ENCODE assay signal across 33 cellular contexts in genomic region chr3:116154389-116154788, GRCh38.
"Had no signal": no experiment of that assay in that cellular context is flagged by ENCODE, and none has a peak within 500 bp of the region (broad histone marks: within the 10 kb centered on the region; RNA-seq: fewer than 3 reads in every experiment).

No MANE protein-coding gene starts in this region.

- H3K4me1 Mint-ChIP-seq: activated CD4-positive, alpha-beta T cell treated with anti-CD3 and anti-CD28 coated beads, Interleukin-2, amount 10 ng/mL, durations not matched to agents 7 days and 5 days had no signal

- ATAC-seq: activated CD8-positive, alpha-beta T cell treated with anti-CD3 and anti-CD28 coated beads, Interleukin-2, amount 10 ng/mL, durations not matched to agents 7 days and 5 days; activated naive CD4-positive, alpha-beta T cell treated with anti-CD3 and anti-CD28 coated beads, Interleukin-2, amount 50 U/mL, for 72 hours; body of pancreas; PC-3 had no signal

- H3K4me3 Mint-ChIP-seq: activated CD4-positive, alpha-beta T cell treated with anti-CD3 and anti-CD28 coated beads, Interleukin-2, amount 10 ng/mL, durations not matched to agents 7 days and 5 days; activated CD8-positive, alpha-beta T cell treated with anti-CD3 and anti-CD28 coated beads, Interleukin-2, amount 10 ng/mL, durations not matched to agents 7 days and 5 days; activated naive CD4-positive, alpha-beta T cell treated with anti-CD3 and anti-CD28 coated beads for 36 hours; activated T-cell treated with anti-CD3 and anti-CD28 coated beads, Interleukin-2, amount 50 U/mL, for 24 hours; activated T-helper 1 cell treated with anti-CD3 and anti-CD28 coated beads, Interleukin-12 subunit alpha, Interleukin-12 subunit beta, Interleukin-2, Interleukin-4 antibody, amounts not matched to agents 30 ng/mL and 10 ng/mL and 1 ng/mL, durations not matched to agents 14 hours and 24 hours and 36 hours had no signal

- H3K4me3 ChIP-seq: adrenal gland, body of pancreas, MG63, Peyer's patch, SJSA1 had no signal

- DNase-seq: activated CD4-positive, alpha-beta T cell treated with anti-CD3 and anti-CD28 coated beads, Interleukin-2, amount 10 ng/mL, durations not matched to agents 7 days and 5 days; activated CD4-positive, alpha-beta T cell treated with anti-CD3 and anti-CD28 coated beads, Interleukin-2, amount 50 U/mL, for 48 hours; activated CD8-positive, alpha-beta T cell treated with anti-CD3 and anti-CD28 coated beads, Interleukin-2, amount 10 ng/mL, durations not matched to agents 7 days and 5 days; activated gamma-delta T cell treated with Interleukin-2 at 50 U/mL for 16 hours; activated naive CD4-positive, alpha-beta T cell treated with anti-CD3 and anti-CD28 coated beads for 36 hours; activated T-cell treated with anti-CD3 and anti-CD28 coated beads, Interleukin-2, amount 50 U/mL, for 24 hours; adrenal gland; body of pancreas; caudate nucleus; cerebellar nuclear complex; Karpas-422; MG63; MV-4-11; NCI-H1092; NCI-H1436 treated with DMSO at 0.1 percent for 48 hours; NCI-H1694 treated with DMSO at 0.1 percent for 48 hours; NCI-H2029; NCI-H345; NCI-H524 treated with DMSO at 0.1 percent for 48 hours; NCI-H748 treated with DMSO at 0.1 percent for 48 hours; NK-92 treated with Interleukin-12 subunit alpha and Interleukin-12 subunit beta, amount 100 ng/mL, for 24 hours; PC-3; Peyer's patch; RPMI8226; SHP77 treated with DMSO at 0.1 percent for 48 hours; SW 1271; T-helper 1 cell; T-helper 2 cell; T1000; WERI-Rb-1 had no signal

- H3K27me3 Mint-ChIP-seq: activated CD4-positive, alpha-beta T cell treated with anti-CD3 and anti-CD28 coated beads, Interleukin-2, amount 10 ng/mL, durations not matched to agents 7 days and 5 days; activated T-cell treated with anti-CD3 and anti-CD28 coated beads, Interleukin-2, amount 50 U/mL, for 24 hours had no signal

- H3K27ac Mint-ChIP-seq: activated CD4-positive, alpha-beta T cell treated with anti-CD3 and anti-CD28 coated beads, Interleukin-2, amount 10 ng/mL, durations not matched to agents 7 days and 5 days; activated CD8-positive, alpha-beta T cell treated with anti-CD3 and anti-CD28 coated beads, Interleukin-2, amount 10 ng/mL, durations not matched to agents 7 days and 5 days; activated naive CD4-positive, alpha-beta T cell treated with anti-CD3 and anti-CD28 coated beads for 36 hours; activated naive CD4-positive, alpha-beta T cell treated with anti-CD3 and anti-CD28 coated beads, Interleukin-2, amount 50 U/mL, for 72 hours; activated T-cell treated with anti-CD3 and anti-CD28 coated beads, Interleukin-2, amount 50 U/mL, for 24 hours; activated T-helper 1 cell treated with anti-CD3 and anti-CD28 coated beads, Interleukin-12 subunit alpha, Interleukin-12 subunit beta, Interleukin-2, Interleukin-4 antibody, amounts not matched to agents 30 ng/mL and 10 ng/mL and 1 ng/mL, durations not matched to agents 14 hours and 24 hours and 36 hours had no signal

- H3K27ac ChIP-seq: adrenal gland, body of pancreas, Peyer's patch, SJSA1, WERI-Rb-1 had no signal

- H3K9me3 ChIP-seq: adrenal gland, body of pancreas, MG63, Peyer's patch, SJSA1 had no signal

- H3K36me3 ChIP-seq: adrenal gland, MG63, Peyer's patch, SJSA1, WERI-Rb-1 had no signal

- H3K36me3 Mint-ChIP-seq: activated naive CD4-positive, alpha-beta T cell treated with anti-CD3 and anti-CD28 coated beads, Interleukin-2, amount 50 U/mL, for 72 hours had no signal

- H3K27me3 ChIP-seq: adrenal gland, body of pancreas, MG63, Peyer's patch, SJSA1 had no signal

- H3K4me1 ChIP-seq: adrenal gland, body of pancreas, Peyer's patch, SJSA1 had no signal

- H3K9me3 Mint-ChIP-seq: activated CD4-positive, alpha-beta T cell treated with anti-CD3 and anti-CD28 coated beads, Interleukin-2, amount 10 ng/mL, durations not matched to agents 7 days and 5 days; activated naive CD4-positive, alpha-beta T cell treated with anti-CD3 and anti-CD28 coated beads for 36 hours; activated naive CD4-positive, alpha-beta T cell treated with anti-CD3 and anti-CD28 coated beads, Interleukin-2, amount 50 U/mL, for 72 hours; activated T-cell treated with anti-CD3 and anti-CD28 coated beads, Interleukin-2, amount 50 U/mL, for 24 hours; activated T-helper 1 cell treated with anti-CD3 and anti-CD28 coated beads, Interleukin-12 subunit alpha, Interleukin-12 subunit beta, Interleukin-2, Interleukin-4 antibody, amounts not matched to agents 30 ng/mL and 10 ng/mL and 1 ng/mL, durations not matched to agents 14 hours and 24 hours and 36 hours had no signal
